In the genomic region with DNA sequence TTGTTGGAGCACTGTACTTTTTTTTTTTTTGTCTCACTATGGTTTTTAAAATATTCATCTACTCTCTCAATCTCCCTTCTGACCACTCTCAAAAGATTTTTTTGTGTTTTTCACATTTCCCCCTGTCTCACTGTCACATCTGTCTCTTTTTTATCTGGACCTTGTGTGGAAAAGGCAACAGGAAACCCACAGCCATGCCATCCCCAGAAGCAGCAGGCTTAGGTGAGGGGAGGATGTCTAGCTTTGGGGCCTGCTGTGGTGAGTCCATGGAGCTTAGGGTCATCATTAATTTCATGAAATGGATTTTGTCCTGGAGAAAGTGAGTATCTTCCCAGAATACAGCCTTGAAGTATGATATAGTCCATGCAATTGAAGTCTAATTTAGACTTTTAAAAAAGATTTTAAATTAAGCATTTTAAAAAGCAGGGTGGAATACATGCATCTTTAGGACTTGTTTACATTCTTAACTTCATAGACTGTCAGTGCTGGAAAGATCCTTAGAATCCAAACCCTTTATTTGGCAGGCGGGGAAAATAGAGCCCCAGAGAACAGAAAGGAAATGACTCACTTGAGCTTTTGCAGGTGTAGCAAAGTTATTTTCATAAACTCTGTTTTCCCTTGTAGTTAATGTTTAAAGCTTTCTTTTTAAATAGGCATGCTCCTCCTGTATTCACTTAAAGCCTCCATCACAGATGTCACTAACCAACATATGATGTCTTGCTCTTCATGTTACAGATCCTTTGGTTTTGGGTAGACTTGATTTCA, we compare ENCODE assay signal across 1 cellular context.
TF ChIP-seq lines count a peak whose summit lies in the region.

No MANE protein-coding gene starts in this region.

TF ChIP-seq in SK-N-SH treated with all-trans-retinoic acid at 6 μM for 48 hours, 23 proteins besides CTCF, POLR2A, EP300 and RAD21 (continued from another document):
- TF ChIP-seq, protein P1, sequence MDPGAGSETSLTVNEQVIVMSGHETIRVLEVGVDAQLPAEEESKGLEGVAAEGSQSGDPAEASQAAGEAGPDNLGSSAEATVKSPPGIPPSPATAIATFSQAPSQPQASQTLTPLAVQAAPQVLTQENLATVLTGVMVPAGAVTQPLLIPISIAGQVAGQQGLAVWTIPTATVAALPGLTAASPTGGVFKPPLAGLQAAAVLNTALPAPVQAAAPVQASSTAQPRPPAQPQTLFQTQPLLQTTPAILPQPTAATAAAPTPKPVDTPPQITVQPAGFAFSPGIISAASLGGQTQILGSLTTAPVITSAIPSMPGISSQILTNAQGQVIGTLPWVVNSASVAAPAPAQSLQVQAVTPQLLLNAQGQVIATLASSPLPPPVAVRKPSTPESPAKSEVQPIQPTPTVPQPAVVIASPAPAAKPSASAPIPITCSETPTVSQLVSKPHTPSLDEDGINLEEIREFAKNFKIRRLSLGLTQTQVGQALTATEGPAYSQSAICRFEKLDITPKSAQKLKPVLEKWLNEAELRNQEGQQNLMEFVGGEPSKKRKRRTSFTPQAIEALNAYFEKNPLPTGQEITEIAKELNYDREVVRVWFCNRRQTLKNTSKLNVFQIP (CRISPR knock-in tag; IDR thresholded peaks at IDR 0.05; ENCODE audit: borderline replicate concordance, low read depth) = no peak
